15 cellular contexts compared by ENCODE assay signal in genomic region chr11:66881436-66881835, GRCh38. TPM values are rescaled to one million over a fixed set of nuclear protein-coding genes. Genes with fewer than 3 reads are reported as not detected.
DNase-seq lines count a peak whose midpoint lies in the region; ATAC-seq and TF ChIP-seq lines count a peak whose summit lies in the region.
"Had no signal": no experiment of that assay in that cellular context is flagged by ENCODE, and none has a peak within 500 bp of the region (broad histone marks: within the 10 kb centered on the region; RNA-seq: fewer than 3 reads in every experiment).

No MANE protein-coding gene starts in this region.

- no peaks in the 10 kb centered on the region for H3K27me3 ChIP-seq in KMS-11 (ENCODE audit: insufficient read depth, low read depth)
- H3K27me3 ChIP-seq: transverse colon had no signal

- peaks cover 3% of the 10 kb centered on the region for H3K9me3 Mint-ChIP-seq in glutamatergic neuron (ENCODE audit: unreplicated experiment)
- H3K9me3 Mint-ChIP-seq: natural killer cell had no signal

- DNase-seq in DMS153 (lab: John Stamatoyannopoulos, UW) (peak; percentile 33), SHP77 (lab: John Stamatoyannopoulos, UW) (peak; percentile 34 to 64), glutamatergic neuron (no peak), NCI-H2227 treated with DMSO at 0.1 percent for 48 hours (lab: John Stamatoyannopoulos, UW) (no peak), NOMO-1 treated with dmso at 0.1 percent for 144 hours (lab: John Stamatoyannopoulos, UW; ENCODE audit: unreplicated experiment) (no peak), GF-D8 (lab: John Stamatoyannopoulos, UW) (no peak)
- DNase-seq: effector CD4-positive, alpha-beta T cell; natural killer cell; NK-92 treated with Interleukin-12 subunit alpha and Interleukin-12 subunit beta, amount 100 ng/mL, for 24 hours; SK-N-SH; stimulated activated CD4-positive, alpha-beta T cell treated with anti-CD3 and anti-CD28 coated beads, Interleukin-1b, Interleukin-23, amount 100 ng/mL, for 48 hours; transverse colon had no signal

- peaks cover 35% of the 10 kb centered on the region for H3K4me1 Mint-ChIP-seq in glutamatergic neuron (ENCODE audit: low read depth, unreplicated experiment)

- peak overlapping the region; percentile 74 for H3K4me3 Mint-ChIP-seq in glutamatergic neuron (ENCODE audit: unreplicated experiment)
- H3K4me3 Mint-ChIP-seq: natural killer cell had no signal

- H3K9ac ChIP-seq in KMS-11, result no peak overlapping the region; the same call in 1 of the 2 replicates
- H3K9ac ChIP-seq: SK-N-SH had no signal

- no peaks in the 10 kb centered on the region for H3K36me3 ChIP-seq in KMS-11 (ENCODE audit: insufficient read depth)
- H3K36me3 ChIP-seq: transverse colon had no signal

- no peaks in the 10 kb centered on the region for H4K20me1 ChIP-seq in KMS-11 (ENCODE audit: insufficient read depth)

- ATAC-seq in HG03175 (IDR thresholded peaks at IDR 0.05; ENCODE audit: unreplicated experiment), result no peak

- H3K27ac Mint-ChIP-seq in glutamatergic neuron (ENCODE audit: unreplicated experiment), result no peak overlapping the region
- H3K27ac Mint-ChIP-seq: natural killer cell had no signal

- H2AFZ ChIP-seq in KMS-11 (ENCODE audit: low read depth), result no peak overlapping the region

- peaks cover 13% of the 10 kb centered on the region for H3K27me3 Mint-ChIP-seq in glutamatergic neuron (ENCODE audit: unreplicated experiment)

- H3K79me2 ChIP-seq in KMS-11 (ENCODE audit: insufficient read depth, low read depth), result no peaks in the 10 kb centered on the region

- H3K36me3 Mint-ChIP-seq in glutamatergic neuron (ENCODE audit: unreplicated experiment), result no peaks in the 10 kb centered on the region
- H3K36me3 Mint-ChIP-seq: natural killer cell had no signal

- TF ChIP-seq CTCF in KMS-11 (conservative IDR thresholded peaks at IDR 0.05; ENCODE audit: low read depth, low read length) (no peak), glutamatergic neuron (IDR thresholded peaks at IDR 0.05; ENCODE audit: partially characterized antibody, unreplicated experiment) (no peak)

- H3K27ac ChIP-seq in KMS-11, result peak overlapping the region; percentile 44
- H3K27ac ChIP-seq: transverse colon had no signal

- H3K4me1 ChIP-seq in KMS-11 (ENCODE audit: low read depth, poor library complexity, severe bottlenecking), result peaks cover 27% of the 10 kb centered on the region

- peak overlapping the region; percentile 83; the same call in 1 of the 2 replicates for H3K4me2 ChIP-seq in KMS-11
- H3K4me2 ChIP-seq: SK-N-SH had no signal

- no peak overlapping the region for H3K4me3 ChIP-seq in KMS-11 (IDR thresholded peaks at IDR 0.05; ENCODE audit: insufficient read depth, low read depth, low read length)
- H3K4me3 ChIP-seq: lung, transverse colon had no signal

RNA-seq across cellular contexts. Expression of gene LRFN4, which starts 24.6 kb away (rescaled TPM):
- total RNA-seq in glutamatergic neuron (ENCODE audit: unreplicated experiment), result 67.1 TPM

RNA-seq across cellular contexts. Expression of gene RCE1, which starts 38.2 kb away (rescaled TPM):
- 30.6 TPM for total RNA-seq in glutamatergic neuron (ENCODE audit: unreplicated experiment)

Comparison
In these comparisons a context has a peak if more than half of its experiments do, and no peak if none do; other contexts are left out.
1. DNase-seq: peak in DMS153 (single experiment) and SHP77 (2 of 2); none in glutamatergic neuron (single experiment), NCI-H2227 treated with DMSO at 0.1 percent for 48 hours (single experiment), NOMO-1 treated with dmso at 0.1 percent for 144 hours (single experiment) and GF-D8 (single experiment).